Comparison of ENCODE assay signal across 17 cellular contexts in genomic region chr7:91551377-91552175, GRCh38.
"Had no signal": no experiment of that assay in that cellular context is flagged by ENCODE, and none has a peak within 500 bp of the region (broad histone marks: within the 10 kb centered on the region; RNA-seq: fewer than 3 reads in every experiment).

No MANE protein-coding gene starts in this region.

- H3K9me3 ChIP-seq: gastrocnemius medialis, lower lobe of right lung, suprapubic skin, transverse colon, vagina had no signal

- H3K27me3 ChIP-seq: gastrocnemius medialis, suprapubic skin, transverse colon, vagina had no signal

- ATAC-seq: effector memory CD8-positive, alpha-beta T cell; gastrocnemius medialis; lower lobe of right lung; stimulated activated naive CD8-positive, alpha-beta T cell treated with anti-CD3 and anti-CD28 coated beads, Interleukin-15, amount 100 ng/mL, for 72 hours; T-helper 17 cell had no signal

- H3K36me3 ChIP-seq: gastrocnemius medialis, lower lobe of right lung, suprapubic skin, transverse colon, vagina, WERI-Rb-1 had no signal

- H3K4me3 ChIP-seq: gastrocnemius medialis, lower lobe of right lung, suprapubic skin, transverse colon, vagina had no signal

- DNase-seq: activated CD4-positive, alpha-beta T cell treated with anti-CD3 and anti-CD28 coated beads for 1 hour; activated CD8-positive, alpha-beta memory T cell treated with anti-CD3 and anti-CD28 coated beads for 24 hours; activated gamma-delta T cell treated with Interleukin-2 at 50 U/mL for 16 hours; effector memory CD8-positive, alpha-beta T cell; gastrocnemius medialis; head of caudate nucleus; lower lobe of right lung; occipital lobe; posterior cingulate gyrus; stimulated activated CD4-positive, alpha-beta T cell treated with anti-CD3 and anti-CD28 coated beads, Interleukin-15, amount 100 ng/mL, for 24 hours; stimulated activated CD4-positive, alpha-beta T cell treated with anti-CD3 and anti-CD28 coated beads, Interleukin-4, amount 100 ng/mL, for 1 hour; stimulated activated naive CD8-positive, alpha-beta T cell treated with anti-CD3 and anti-CD28 coated beads, Interleukin-15, amount 100 ng/mL, for 72 hours; T-helper 17 cell; transverse colon; WERI-Rb-1 had no signal

- H3K27ac ChIP-seq: gastrocnemius medialis, lower lobe of right lung, suprapubic skin, transverse colon, vagina, WERI-Rb-1 had no signal

- H3K4me1 ChIP-seq: gastrocnemius medialis, lower lobe of right lung, suprapubic skin, transverse colon had no signal
